ENCODE assay signal across 1 cellular context in genomic region chr2:69932596-69932922, GRCh38.
TF ChIP-seq lines count a peak whose summit lies in the region.

No MANE protein-coding gene starts in this region.

TF ChIP-seq in GM23338, 12 proteins besides CTCF, POLR2A, EP300 and RAD21:
- TF ChIP-seq ZNF114 (CRISPR knock-in tag; IDR thresholded peaks at IDR 0.05) (no peak), CREB1 (CRISPR knock-in tag; IDR thresholded peaks at IDR 0.05; ENCODE audit: low read depth) (no peak), EZH2phosphoT487 (IDR thresholded peaks at IDR 0.05; ENCODE audit: unreplicated experiment) (no peak)
